ENCODE assay signal across 8 cellular contexts in the genomic region with DNA sequence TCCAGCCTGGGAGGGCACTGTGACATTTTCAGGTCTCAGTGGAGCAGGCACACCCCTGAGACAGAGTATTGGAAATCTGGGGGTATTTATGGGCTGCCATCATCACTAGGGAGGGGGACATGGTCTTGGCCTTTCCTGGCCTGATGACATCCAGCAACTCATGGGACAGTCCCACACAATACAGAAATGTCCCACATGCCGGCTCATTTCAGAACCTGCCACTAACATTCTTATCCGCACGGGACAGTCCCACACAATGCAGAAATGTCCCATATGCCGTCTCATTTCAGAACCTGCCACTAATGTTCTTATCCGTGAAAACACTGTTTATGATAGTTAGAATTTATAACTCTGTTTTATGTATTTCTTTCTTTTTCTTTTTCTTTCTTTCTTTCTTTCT. TPM values are rescaled to one million over a fixed set of nuclear protein-coding genes. Genes with fewer than 3 reads are reported as not detected.
"Had no signal": no experiment of that assay in that cellular context is flagged by ENCODE, and none has a peak within 500 bp of the region (broad histone marks: within the 10 kb centered on the region; RNA-seq: fewer than 3 reads in every experiment).

No MANE protein-coding gene starts in this region.

- H3K27ac ChIP-seq: HL-60 had no signal

- H3K4me3 Mint-ChIP-seq: GM23338, H9, IgD-negative memory B cell had no signal

- H3K27ac Mint-ChIP-seq: GM23338, H9, IgD-negative memory B cell had no signal

- H3K9me3 Mint-ChIP-seq: GM23338, H9, IgD-negative memory B cell had no signal

- DNase-seq: H9, HCEC 1CT, KBM-7 had no signal

- ATAC-seq: GM23338 had no signal

- H3K4me3 ChIP-seq: GM23338 had no signal

RNA-seq across cellular contexts. Expression of gene SLC8A2, which starts 9.8 kb away (rescaled TPM):
- total RNA-seq: HT1080 had no signal
- polyA plus RNA-seq: HepG2, IgD-negative memory B cell had no signal

RNA-seq across cellular contexts. Expression of gene MEIS3, which starts 42.5 kb away (rescaled TPM):
- polyA plus RNA-seq: IgD-negative memory B cell had no signal
